Comparison of ENCODE assay signal across 9 cellular contexts in genomic region chr10:127743205-127743604, GRCh38.
"Had no signal": no experiment of that assay in that cellular context is flagged by ENCODE, and none has a peak within 500 bp of the region (broad histone marks: within the 10 kb centered on the region; RNA-seq: fewer than 3 reads in every experiment).

No MANE protein-coding gene starts in this region.

- H3K9ac ChIP-seq: GM23248 had no signal

- DNase-seq: GM23248, GOT3, H7, HFFc6 had no signal

- H3K27ac ChIP-seq: GM23248, HL-60 had no signal

- ATAC-seq: HCT116, HepG2 had no signal

- H3K4me1 Mint-ChIP-seq: IgD-negative memory B cell had no signal

- H3K9me3 ChIP-seq: HAP-1 had no signal

- H2AFZ ChIP-seq: GM23248 had no signal

- H3K36me3 Mint-ChIP-seq: IgD-negative memory B cell had no signal

- H3K36me3 ChIP-seq: HAP-1 had no signal

- H3K4me1 ChIP-seq: HAP-1 had no signal

- H3K4me3 Mint-ChIP-seq: HFFc6, IgD-negative memory B cell had no signal

- H3K4me3 ChIP-seq: GM23248, HAP-1 had no signal

- H3K27ac Mint-ChIP-seq: HFFc6, IgD-negative memory B cell had no signal
